8 cellular contexts compared by ENCODE assay signal in genomic region chr10:43322769-43323168, GRCh38. TPM values are rescaled to one million over a fixed set of nuclear protein-coding genes. Genes with fewer than 3 reads are reported as not detected.
DNase-seq lines count a peak whose midpoint lies in the region; ATAC-seq and TF ChIP-seq lines count a peak whose summit lies in the region.

No MANE protein-coding gene starts in this region.

- H3K4me1 Mint-ChIP-seq in activated CD4-positive, alpha-beta memory T cell treated with anti-CD3 and anti-CD28 coated beads for 36 hours (ENCODE audit: low read depth), result peaks cover 10% of the 10 kb centered on the region

- H3K36me3 Mint-ChIP-seq in activated CD4-positive, alpha-beta memory T cell treated with anti-CD3 and anti-CD28 coated beads for 36 hours, result no peaks in the 10 kb centered on the region

- POLR2A ChIA-PET in activated CD4-positive, alpha-beta memory T cell treated with anti-CD3 and anti-CD28 coated beads for 36 hours (lab: Charles Lee), result no interaction called here

- no peaks in the 10 kb centered on the region for H3K9me3 Mint-ChIP-seq in activated CD4-positive, alpha-beta memory T cell treated with anti-CD3 and anti-CD28 coated beads for 36 hours

- CTCF ChIA-PET in activated CD4-positive, alpha-beta memory T cell treated with anti-CD3 and anti-CD28 coated beads for 36 hours (lab: Charles Lee), result interaction anchor here (1.0 to 2.2 kb wide), 2 partner anchors 26 to 30 kb away, joined by 3 to 8 read pairs; no protein-coding TSS in a partner anchor

- no peaks in the 10 kb centered on the region for H3K27me3 Mint-ChIP-seq in activated CD4-positive, alpha-beta memory T cell treated with anti-CD3 and anti-CD28 coated beads for 36 hours

- H3K4me3 ChIP-seq in coronary artery, result peak overlapping the region; percentile 62

- ATAC-seq in GM18498 (IDR thresholded peaks at IDR 0.05; ENCODE audit: unreplicated experiment) (peak; percentile 84), GM18858 (IDR thresholded peaks at IDR 0.05; ENCODE audit: unreplicated experiment) (no peak), HG03159 (IDR thresholded peaks at IDR 0.05; ENCODE audit: unreplicated experiment) (no peak)

- H3K4me3 Mint-ChIP-seq in activated CD4-positive, alpha-beta memory T cell treated with anti-CD3 and anti-CD28 coated beads for 36 hours, result peak overlapping the region; percentile 45

- H3K27ac ChIP-seq in coronary artery, result no peak overlapping the region

- intact Hi-C loops in activated CD4-positive, alpha-beta memory T cell treated with anti-CD3 and anti-CD28 coated beads for 36 hours (cut with micrococcal nuclease), result loop anchor here (2.0 kb wide), 1 partner anchor 14 kb away; no protein-coding TSS in a partner anchor

- no peak overlapping the region for H3K27ac Mint-ChIP-seq in activated CD4-positive, alpha-beta memory T cell treated with anti-CD3 and anti-CD28 coated beads for 36 hours

- peak; percentile 96 for DNase-seq in HT-29 (ENCODE audit: low spot score)
- DNase-seq in activated CD4-positive, alpha-beta memory T cell treated with anti-CD3 and anti-CD28 coated beads for 36 hours, result peak; percentile 93
- peak; percentile 82 for DNase-seq in coronary artery (ENCODE audit: low spot score)
- DNase-seq in islet precursor cell, result peak; percentile 97
- DNase-seq in smooth muscle cell of the brain vasculature (ENCODE audit: low read depth, low spot score), result peak; percentile 36

- no peak for TF ChIP-seq CTCF in coronary artery (IDR thresholded peaks at IDR 0.05)

RNA-seq across cellular contexts. Expression of gene FXYD4, which starts 48.7 kb away (rescaled TPM):
- not detected in 2 replicates for total RNA-seq in HT-29 (2014; rRNA removed; shearing (Covaris generic))
- not detected for total RNA-seq in activated CD4-positive, alpha-beta memory T cell treated with anti-CD3 and anti-CD28 coated beads for 36 hours

RNA-seq across cellular contexts. Expression of gene RASGEF1A, which starts 55.9 kb away (rescaled TPM):
- total RNA-seq in HT-29 (2014; rRNA removed; shearing (Covaris generic)), result not detected in 2 replicates
- total RNA-seq in activated CD4-positive, alpha-beta memory T cell treated with anti-CD3 and anti-CD28 coated beads for 36 hours, result 1 to 10 TPM; 1.2 to 1.9 TPM

Comparison
In these comparisons a context has a peak if more than half of its experiments do, and no peak if none do; other contexts are left out.
1. DNase-seq: peak in every context shown above with its lines; median percentile 97 in islet precursor cell; 96 in HT-29; 93 in activated CD4-positive, alpha-beta memory T cell treated with anti-CD3 and anti-CD28 coated beads for 36 hours; 82 in coronary artery; 36 in smooth muscle cell of the brain vasculature.